Comparison of ENCODE assay signal across 2 cellular contexts in the genomic region with DNA sequence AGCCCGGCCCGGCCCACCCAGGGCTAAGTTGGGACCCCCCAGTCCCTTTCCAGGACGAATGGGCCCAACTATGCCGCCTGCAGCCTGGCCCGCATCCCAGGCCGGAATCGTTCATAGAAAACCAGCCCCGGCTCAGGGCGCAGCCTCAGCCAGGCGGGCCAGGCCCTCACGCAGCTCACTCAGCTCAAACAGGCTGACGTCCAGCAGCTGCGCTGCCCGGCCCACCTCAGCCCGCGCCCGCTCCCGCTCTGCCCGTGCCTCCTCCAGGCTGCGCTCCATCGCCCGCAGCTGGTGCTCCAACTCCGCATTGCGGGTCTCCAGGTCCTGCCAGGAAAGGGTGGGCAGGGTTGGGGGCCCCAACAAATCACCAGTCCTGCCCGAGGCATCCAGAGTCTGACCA.
TF ChIP-seq lines count a peak whose summit lies in the region.

No MANE protein-coding gene starts in this region.

TF ChIP-seq in IMR-90, 13 proteins besides CTCF, POLR2A, EP300 and RAD21:
- TF ChIP-seq BHLHE40 (IDR thresholded peaks at IDR 0.05; ENCODE audit: low read depth, low read length), result no peak
- no peak for TF ChIP-seq NFE2L2 (IDR thresholded peaks at IDR 0.05; ENCODE audit: low read depth, low read length)
- TF ChIP-seq, protein P1, sequence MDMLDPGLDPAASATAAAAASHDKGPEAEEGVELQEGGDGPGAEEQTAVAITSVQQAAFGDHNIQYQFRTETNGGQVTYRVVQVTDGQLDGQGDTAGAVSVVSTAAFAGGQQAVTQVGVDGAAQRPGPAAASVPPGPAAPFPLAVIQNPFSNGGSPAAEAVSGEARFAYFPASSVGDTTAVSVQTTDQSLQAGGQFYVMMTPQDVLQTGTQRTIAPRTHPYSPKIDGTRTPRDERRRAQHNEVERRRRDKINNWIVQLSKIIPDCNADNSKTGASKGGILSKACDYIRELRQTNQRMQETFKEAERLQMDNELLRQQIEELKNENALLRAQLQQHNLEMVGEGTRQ (IDR thresholded peaks at IDR 0.05; ENCODE audit: low read depth, low read length), result no peak
- no peak for TF ChIP-seq RCOR1 (IDR thresholded peaks at IDR 0.05; ENCODE audit: insufficient replicate concordance, low read length)
- TF ChIP-seq MAFK (IDR thresholded peaks at IDR 0.05; ENCODE audit: low read depth, low read length), result no peak
- no peak for TF ChIP-seq FOS (IDR thresholded peaks at IDR 0.05; ENCODE audit: low read depth, low read length)
- TF ChIP-seq CEBPB (IDR thresholded peaks at IDR 0.05; ENCODE audit: low read depth, low read length), result no peak
- no peak for TF ChIP-seq MAZ (IDR thresholded peaks at IDR 0.05; ENCODE audit: borderline replicate concordance, low read depth, low read length)
TF ChIP-seq in IMR-90: peak in this region for 0.

TF ChIP-seq in GM12878, 131 proteins besides CTCF, POLR2A, EP300 and RAD21:
- TF ChIP-seq JUNB (IDR thresholded peaks at IDR 0.05) (no peak), IRF4 (IDR thresholded peaks at IDR 0.05; ENCODE audit: low read depth, low read length) (no peak), SP1 (IDR thresholded peaks at IDR 0.05; ENCODE audit: low read depth, low read length) (no peak), ZZZ3 (IDR thresholded peaks at IDR 0.05; ENCODE audit: control insufficient read depth, insufficient read length, low read depth) (no peak), TCF3 (IDR thresholded peaks at IDR 0.05; ENCODE audit: borderline replicate concordance, insufficient read depth, low read depth, low read length) (no peak), NR2C2 (IDR thresholded peaks at IDR 0.05; ENCODE audit: borderline replicate concordance, control insufficient read depth, insufficient read length, low read depth) (no peak), IKZF1 (conservative IDR thresholded peaks at IDR 0.05) (no peak), HDAC6 (IDR thresholded peaks at IDR 0.05; ENCODE audit: unreplicated experiment) (no peak), KLF5 (IDR thresholded peaks at IDR 0.05; ENCODE audit: partially characterized antibody) (no peak), ESRRA (IDR thresholded peaks at IDR 0.05; ENCODE audit: low read length) (no peak), MYB (IDR thresholded peaks at IDR 0.05; ENCODE audit: borderline replicate concordance, low read depth, low read length) (no peak), POU2F2 (IDR thresholded peaks at IDR 0.05; ENCODE audit: borderline replicate concordance, low read depth, low read length) (no peak), SMAD5 (IDR thresholded peaks at IDR 0.05; ENCODE audit: low read depth) (no peak)
- TF ChIP-seq, protein P2, sequence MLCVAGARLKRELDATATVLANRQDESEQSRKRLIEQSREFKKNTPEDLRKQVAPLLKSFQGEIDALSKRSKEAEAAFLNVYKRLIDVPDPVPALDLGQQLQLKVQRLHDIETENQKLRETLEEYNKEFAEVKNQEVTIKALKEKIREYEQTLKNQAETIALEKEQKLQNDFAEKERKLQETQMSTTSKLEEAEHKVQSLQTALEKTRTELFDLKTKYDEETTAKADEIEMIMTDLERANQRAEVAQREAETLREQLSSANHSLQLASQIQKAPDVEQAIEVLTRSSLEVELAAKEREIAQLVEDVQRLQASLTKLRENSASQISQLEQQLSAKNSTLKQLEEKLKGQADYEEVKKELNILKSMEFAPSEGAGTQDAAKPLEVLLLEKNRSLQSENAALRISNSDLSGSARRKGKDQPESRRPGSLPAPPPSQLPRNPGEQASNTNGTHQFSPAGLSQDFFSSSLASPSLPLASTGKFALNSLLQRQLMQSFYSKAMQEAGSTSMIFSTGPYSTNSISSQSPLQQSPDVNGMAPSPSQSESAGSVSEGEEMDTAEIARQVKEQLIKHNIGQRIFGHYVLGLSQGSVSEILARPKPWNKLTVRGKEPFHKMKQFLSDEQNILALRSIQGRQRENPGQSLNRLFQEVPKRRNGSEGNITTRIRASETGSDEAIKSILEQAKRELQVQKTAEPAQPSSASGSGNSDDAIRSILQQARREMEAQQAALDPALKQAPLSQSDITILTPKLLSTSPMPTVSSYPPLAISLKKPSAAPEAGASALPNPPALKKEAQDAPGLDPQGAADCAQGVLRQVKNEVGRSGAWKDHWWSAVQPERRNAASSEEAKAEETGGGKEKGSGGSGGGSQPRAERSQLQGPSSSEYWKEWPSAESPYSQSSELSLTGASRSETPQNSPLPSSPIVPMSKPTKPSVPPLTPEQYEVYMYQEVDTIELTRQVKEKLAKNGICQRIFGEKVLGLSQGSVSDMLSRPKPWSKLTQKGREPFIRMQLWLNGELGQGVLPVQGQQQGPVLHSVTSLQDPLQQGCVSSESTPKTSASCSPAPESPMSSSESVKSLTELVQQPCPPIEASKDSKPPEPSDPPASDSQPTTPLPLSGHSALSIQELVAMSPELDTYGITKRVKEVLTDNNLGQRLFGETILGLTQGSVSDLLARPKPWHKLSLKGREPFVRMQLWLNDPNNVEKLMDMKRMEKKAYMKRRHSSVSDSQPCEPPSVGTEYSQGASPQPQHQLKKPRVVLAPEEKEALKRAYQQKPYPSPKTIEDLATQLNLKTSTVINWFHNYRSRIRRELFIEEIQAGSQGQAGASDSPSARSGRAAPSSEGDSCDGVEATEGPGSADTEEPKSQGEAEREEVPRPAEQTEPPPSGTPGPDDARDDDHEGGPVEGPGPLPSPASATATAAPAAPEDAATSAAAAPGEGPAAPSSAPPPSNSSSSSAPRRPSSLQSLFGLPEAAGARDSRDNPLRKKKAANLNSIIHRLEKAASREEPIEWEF (IDR thresholded peaks at IDR 0.05; ENCODE audit: insufficient replicate concordance, low read depth, low read length), result no peak
- TF ChIP-seq, protein P3, sequence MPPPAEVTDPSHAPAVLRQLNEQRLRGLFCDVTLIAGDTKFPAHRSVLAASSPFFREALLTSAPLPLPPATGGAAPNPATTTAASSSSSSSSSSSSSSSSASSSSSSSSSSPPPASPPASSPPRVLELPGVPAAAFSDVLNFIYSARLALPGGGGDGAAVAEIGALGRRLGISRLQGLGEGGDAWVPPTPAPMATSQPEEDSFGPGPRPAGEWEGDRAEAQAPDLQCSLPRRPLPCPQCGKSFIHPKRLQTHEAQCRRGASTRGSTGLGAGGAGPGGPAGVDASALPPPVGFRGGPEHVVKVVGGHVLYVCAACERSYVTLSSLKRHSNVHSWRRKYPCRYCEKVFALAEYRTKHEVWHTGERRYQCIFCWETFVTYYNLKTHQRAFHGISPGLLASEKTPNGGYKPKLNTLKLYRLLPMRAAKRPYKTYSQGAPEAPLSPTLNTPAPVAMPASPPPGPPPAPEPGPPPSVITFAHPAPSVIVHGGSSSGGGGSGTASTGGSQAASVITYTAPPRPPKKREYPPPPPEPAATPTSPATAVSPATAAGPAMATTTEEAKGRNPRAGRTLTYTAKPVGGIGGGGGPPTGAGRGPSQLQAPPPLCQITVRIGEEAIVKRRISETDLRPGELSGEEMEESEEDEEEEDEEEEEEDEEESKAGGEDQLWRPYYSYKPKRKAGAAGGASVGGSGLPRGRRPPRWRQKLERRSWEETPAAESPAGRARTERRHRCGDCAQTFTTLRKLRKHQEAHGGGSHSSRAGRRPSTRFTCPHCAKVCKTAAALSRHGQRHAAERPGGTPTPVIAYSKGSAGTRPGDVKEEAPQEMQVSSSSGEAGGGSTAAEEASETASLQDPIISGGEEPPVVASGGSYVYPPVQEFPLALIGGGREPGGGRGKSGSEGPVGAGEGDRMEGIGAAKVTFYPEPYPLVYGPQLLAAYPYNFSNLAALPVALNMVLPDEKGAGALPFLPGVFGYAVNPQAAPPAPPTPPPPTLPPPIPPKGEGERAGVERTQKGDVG (CRISPR knock-in tag; IDR thresholded peaks at IDR 0.05), result no peak
- TF ChIP-seq, protein P4, sequence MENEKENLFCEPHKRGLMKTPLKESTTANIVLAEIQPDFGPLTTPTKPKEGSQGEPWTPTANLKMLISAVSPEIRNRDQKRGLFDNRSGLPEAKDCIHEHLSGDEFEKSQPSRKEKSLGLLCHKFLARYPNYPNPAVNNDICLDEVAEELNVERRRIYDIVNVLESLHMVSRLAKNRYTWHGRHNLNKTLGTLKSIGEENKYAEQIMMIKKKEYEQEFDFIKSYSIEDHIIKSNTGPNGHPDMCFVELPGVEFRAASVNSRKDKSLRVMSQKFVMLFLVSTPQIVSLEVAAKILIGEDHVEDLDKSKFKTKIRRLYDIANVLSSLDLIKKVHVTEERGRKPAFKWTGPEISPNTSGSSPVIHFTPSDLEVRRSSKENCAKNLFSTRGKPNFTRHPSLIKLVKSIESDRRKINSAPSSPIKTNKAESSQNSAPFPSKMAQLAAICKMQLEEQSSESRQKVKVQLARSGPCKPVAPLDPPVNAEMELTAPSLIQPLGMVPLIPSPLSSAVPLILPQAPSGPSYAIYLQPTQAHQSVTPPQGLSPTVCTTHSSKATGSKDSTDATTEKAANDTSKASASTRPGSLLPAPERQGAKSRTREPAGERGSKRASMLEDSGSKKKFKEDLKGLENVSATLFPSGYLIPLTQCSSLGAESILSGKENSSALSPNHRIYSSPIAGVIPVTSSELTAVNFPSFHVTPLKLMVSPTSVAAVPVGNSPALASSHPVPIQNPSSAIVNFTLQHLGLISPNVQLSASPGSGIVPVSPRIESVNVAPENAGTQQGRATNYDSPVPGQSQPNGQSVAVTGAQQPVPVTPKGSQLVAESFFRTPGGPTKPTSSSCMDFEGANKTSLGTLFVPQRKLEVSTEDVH (IDR thresholded peaks at IDR 0.05; ENCODE audit: low read depth, partially characterized antibody), result no peak
- TF ChIP-seq, protein P1 (IDR thresholded peaks at IDR 0.05; ENCODE audit: borderline replicate concordance, low read depth, low read length), result no peak
